Comparison of ENCODE assay signal across 7 cellular contexts in the genomic region with DNA sequence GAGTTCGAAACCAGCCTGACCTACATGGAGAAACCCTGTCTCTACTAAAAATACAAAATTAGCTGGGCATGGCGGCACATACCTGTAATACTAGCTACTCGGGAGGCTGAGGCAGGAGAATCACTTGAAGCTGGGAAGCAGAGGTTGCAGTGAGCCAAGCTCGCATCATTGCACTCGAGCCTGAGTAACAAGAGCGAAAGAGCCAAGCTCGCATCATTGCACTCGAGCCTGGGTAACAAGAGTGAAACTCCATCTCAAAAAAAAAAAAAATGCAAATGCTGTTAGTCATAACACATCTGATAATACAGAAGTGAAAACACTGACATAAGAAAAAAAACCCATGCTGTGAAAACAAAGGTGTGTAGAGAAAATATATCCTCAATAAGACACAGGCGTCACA.
A peak's percentile ranks its signal among the peaks of the same experiment; 100 is the strongest.
DNase-seq lines count a peak whose midpoint lies in the region; ATAC-seq and FAIRE-seq lines count a peak whose summit lies in the region.
"Not testable (repeated sequence)": the region's sequence is repeated elsewhere in the genome, so short reads cannot be mapped to it uniquely, and the experiment has no call there.

No MANE protein-coding gene starts in this region.

- CTCF ChIA-PET in activated CD4-positive, alpha-beta memory T cell treated with anti-CD3 and anti-CD28 coated beads for 36 hours (lab: Charles Lee) = interaction anchor here (1.3 kb wide), 1 partner anchor 20 kb away, joined by 3 read pairs; no protein-coding TSS in a partner anchor

- H3K36me3 Mint-ChIP-seq in activated CD4-positive, alpha-beta memory T cell treated with anti-CD3 and anti-CD28 coated beads for 36 hours = not testable (repeated sequence)

- POLR2A ChIA-PET in activated CD4-positive, alpha-beta memory T cell treated with anti-CD3 and anti-CD28 coated beads for 36 hours (lab: Charles Lee) = not testable (repeated sequence)

- not testable (repeated sequence) for H3K4me3 Mint-ChIP-seq in activated CD4-positive, alpha-beta memory T cell treated with anti-CD3 and anti-CD28 coated beads for 36 hours

- peak; percentile 45 for FAIRE-seq in islet of Langerhans (lab: Jason Lieb, UNC)

- intact Hi-C loops in activated CD4-positive, alpha-beta memory T cell treated with anti-CD3 and anti-CD28 coated beads for 36 hours (cut with micrococcal nuclease) = loop anchor here (1.0 kb wide), 1 partner anchor 149 kb away; no protein-coding TSS in a partner anchor

- not testable (repeated sequence) for H3K27me3 Mint-ChIP-seq in activated CD4-positive, alpha-beta memory T cell treated with anti-CD3 and anti-CD28 coated beads for 36 hours

- DNase-seq in activated CD4-positive, alpha-beta memory T cell treated with anti-CD3 and anti-CD28 coated beads for 36 hours = peak; percentile 30

- ATAC-seq in GM18511 (IDR thresholded peaks at IDR 0.05; ENCODE audit: unreplicated experiment) (peak; percentile 100), GM19452 (IDR thresholded peaks at IDR 0.05; ENCODE audit: unreplicated experiment) (peak; percentile 99), HG02571 (IDR thresholded peaks at IDR 0.05; ENCODE audit: unreplicated experiment) (peak; percentile 96), HG03066 (IDR thresholded peaks at IDR 0.05; ENCODE audit: low read depth, unreplicated experiment) (peak; percentile 100), HG03571 (IDR thresholded peaks at IDR 0.05; ENCODE audit: unreplicated experiment) (peak; percentile 100)

- H3K9me3 Mint-ChIP-seq in activated CD4-positive, alpha-beta memory T cell treated with anti-CD3 and anti-CD28 coated beads for 36 hours = not testable (repeated sequence)

- not testable (repeated sequence) for H3K4me1 Mint-ChIP-seq in activated CD4-positive, alpha-beta memory T cell treated with anti-CD3 and anti-CD28 coated beads for 36 hours (ENCODE audit: low read depth)

- not testable (repeated sequence) for H3K27ac Mint-ChIP-seq in activated CD4-positive, alpha-beta memory T cell treated with anti-CD3 and anti-CD28 coated beads for 36 hours

Comparison
In these comparisons a context has a peak if more than half of its experiments do, and no peak if none do; other contexts are left out.
1. Peak in every context shown above with its lines: DNase-seq and ATAC-seq.